Comparison of ENCODE assay signal across 8 cellular contexts in genomic region chr9:35604578-35605335, GRCh38. TPM values are rescaled to one million over a fixed set of nuclear protein-coding genes. Genes with fewer than 3 reads are reported as not detected.
DNase-seq lines count a peak whose midpoint lies in the region; ATAC-seq, FAIRE-seq and TF ChIP-seq lines count a peak whose summit lies in the region.

Gene TESK1 (plus strand): TSS chr9:35605262. CDS start chr9:35605620, 358 bp downstream.

- DNase-seq in 8988T = peak; percentile 95
- peak; percentile 74 for DNase-seq in NCI-H345 treated with DMSO at 0.1 percent for 48 hours (lab: John Stamatoyannopoulos, UW; ENCODE audit: unreplicated experiment)
- peak; percentile 65 to 70 for DNase-seq in activated CD4-positive, alpha-beta T cell treated with anti-CD3 and anti-CD28 coated beads, Interleukin-2, amount 50 U/mL, for 24 hours (ENCODE audit: low read depth in 1 of 2, low spot score in 1 of 2)
- peak; percentile 68 for DNase-seq in dermis blood vessel endothelial cell
- DNase-seq in HepG2 (ENCODE audit: low spot score) = peak; percentile 64
- peak; percentile 76 for DNase-seq in stimulated activated CD4-positive, alpha-beta T cell treated with anti-CD3 and anti-CD28 coated beads, Interleukin-2, amount 100 ng/mL, for 4 hours (ENCODE audit: low read depth)

- in situ Hi-C loops in HepG2 (cut with HindIII; ENCODE audit: extremely low pct_ligation_motif_present, low pct_unique_long_range_greater_than_20kb) = no loop called here

- WGBS in HepG2 (ENCODE audit: low lambda C conversion rate) = 1% methylated on average over 25 of the region's 52 CpGs

- 0 out of 4 replicates have a peak, but pooled peaks of 1 of the 2 experiments have one; percentile 14 for TF ChIP-seq POLR2A in HepG2 (IDR thresholded peaks at IDR 0.05; ENCODE audit: insufficient read depth in 1 of 2, low read depth in 2 of 2, low read length in 2 of 2)

- H3K9ac ChIP-seq in HepG2 (ENCODE audit: insufficient read depth, low read depth, low read length) = peak within 1 kb of the TSS; percentile 75

- H3K36me3 ChIP-seq in HepG2 (replicated peaks in 1 of 2; ENCODE audit: control insufficient read depth in 1 of 2, insufficient read depth in 2 of 2, low read length in 2 of 2) = peaks cover 2 to 14% of the 10 kb centered on the region in 2 experiments; a peak in 3 of 5 replicates

- no TSS peak for BruUV-seq in HepG2 (replicated peaks; lab: Mats Ljungman, UMichigan)

- no peak for TF ChIP-seq RAD21 in HepG2 (CRISPR knock-in tag; IDR thresholded peaks at IDR 0.05)

- H3K27ac ChIP-seq in HepG2 (ENCODE audit: extremely low read length, insufficient read depth, low read length) = peak within 1 kb of the TSS; percentile 81

- H3K4me1 ChIP-seq in HepG2 (ENCODE audit: insufficient read depth, low read length) = peaks cover 35% of the 10 kb centered on the region

- peak within 1 kb of the TSS; percentile 75 to 92 (median 90) for H3K4me3 ChIP-seq in HepG2 (replicated peaks in 1 of 3; ENCODE audit: insufficient read depth in 1 of 3, low read depth in 2 of 3, low read length in 3 of 3)

- no peaks in the 10 kb centered on the region; a peak in 2 of 5 replicates for H3K27me3 ChIP-seq in HepG2 (ENCODE audit: control insufficient read depth in 1 of 2, insufficient read depth in 2 of 2, low read length in 2 of 2)

- peaks cover 4% of the 10 kb centered on the region for H3K79me2 ChIP-seq in HepG2 (ENCODE audit: insufficient read depth, low read length)

- POLR2A ChIA-PET in HepG2 (lab: Yijun Ruan, JAX) = interaction anchor here (0.6 to 1.6 kb wide), 4 partner anchors 41 to 115 kb away, joined by 3 to 5 read pairs (median 4); partner anchors contain the start of gene RUSC2

- CTCF ChIA-PET in HepG2 (lab: Yijun Ruan, JAX; ENCODE audit: low intra/inter-chr PET ratio, low total read pairs) = no interaction called here

- peak within 1 kb of the TSS; percentile 0 for H2AFZ ChIP-seq in HepG2 (ENCODE audit: low read length)

- peak within 1 kb of the TSS; percentile 88 for H3K4me2 ChIP-seq in HepG2 (ENCODE audit: low read depth, low read length)

- no peaks in the 10 kb centered on the region for H3K9me3 ChIP-seq in HepG2 (ENCODE audit: low read length)

- intact Hi-C loops in HepG2 (cut with micrococcal nuclease; ENCODE audit: unreplicated experiment) = loop anchor here (1.0 to 5.0 kb wide), 3 partner anchors 42 to 128 kb away; partner anchors contain the start of genes CREB3, RUSC2 and TLN1

- no peak for FAIRE-seq in HepG2 (lab: Jason Lieb, UNC)

- TF ChIP-seq EP300 in HepG2 (IDR thresholded peaks at IDR 0.05; ENCODE audit: low read depth in 2 of 2, low read length in 2 of 2) = no peak
- no peak for TF ChIP-seq EP300 in HepG2 (CRISPR knock-in tag; IDR thresholded peaks at IDR 0.05; ENCODE audit: borderline replicate concordance)

- TF ChIP-seq CTCF in HepG2 (CRISPR knock-in tag; IDR thresholded peaks at IDR 0.05) = no peak

- peak; percentile 39 for ATAC-seq in GM18517 (IDR thresholded peaks at IDR 0.05; ENCODE audit: unreplicated experiment)
- ATAC-seq in HG03095 (IDR thresholded peaks at IDR 0.05; ENCODE audit: unreplicated experiment) = peak; percentile 41
- peak; percentile 60 for ATAC-seq in HepG2

- H4K20me1 ChIP-seq in HepG2 (ENCODE audit: insufficient read depth, low read length) = no peaks in the 10 kb centered on the region; the same call in 1 of the 2 replicates

TF ChIP-seq in HepG2, 621 proteins besides CTCF, POLR2A, EP300 and RAD21 (continues in another document):
- TF ChIP-seq HDAC2 (CRISPR knock-in tag; IDR thresholded peaks at IDR 0.05) (no peak; the same call in 1 of the 2 replicates), ZKSCAN8 (CRISPR knock-in tag; IDR thresholded peaks at IDR 0.05; ENCODE audit: borderline replicate concordance) (no peak), SALL1 (CRISPR knock-in tag; IDR thresholded peaks at IDR 0.05) (no peak; the same call in 1 of the 2 replicates), ZFP36 (IDR thresholded peaks at IDR 0.05; ENCODE audit: borderline replicate concordance, low read depth, low read length, partially characterized antibody) (no peak), HOXA7 (CRISPR knock-in tag; IDR thresholded peaks at IDR 0.05) (no peak), ZNF720 (CRISPR knock-in tag; IDR thresholded peaks at IDR 0.05) (no peak), ZNF891 (CRISPR knock-in tag; IDR thresholded peaks at IDR 0.05) (no peak), SATB2 (CRISPR knock-in tag; IDR thresholded peaks at IDR 0.05) (no peak), ZNF512B (CRISPR knock-in tag; IDR thresholded peaks at IDR 0.05; ENCODE audit: borderline replicate concordance) (no peak), ZNF350 (CRISPR knock-in tag; IDR thresholded peaks at IDR 0.05; ENCODE audit: borderline replicate concordance, low read depth) (no peak), MIER3 (CRISPR knock-in tag; IDR thresholded peaks at IDR 0.05; ENCODE audit: borderline replicate concordance) (no peak), ZNF564 (CRISPR knock-in tag; IDR thresholded peaks at IDR 0.05) (no peak), ZNF678 (CRISPR knock-in tag; IDR thresholded peaks at IDR 0.05) (no peak), GZF1 (CRISPR knock-in tag; IDR thresholded peaks at IDR 0.05) (no peak), ZSCAN9 (CRISPR knock-in tag; IDR thresholded peaks at IDR 0.05; ENCODE audit: borderline replicate concordance) (no peak), ZNF296 (CRISPR knock-in tag; conservative IDR thresholded peaks at IDR 0.05) (no peak), GPBP1L1 (CRISPR knock-in tag; IDR thresholded peaks at IDR 0.05) (no peak), ZNF737 (CRISPR knock-in tag; IDR thresholded peaks at IDR 0.05; ENCODE audit: borderline replicate concordance) (no peak), SOX6 (IDR thresholded peaks at IDR 0.05) (no peak), SOX6 (CRISPR knock-in tag; IDR thresholded peaks at IDR 0.05) (no peak)

RNA-seq across cellular contexts. Expression of gene TESK1, which starts in this region (rescaled TPM):
- total RNA-seq in dermis blood vessel endothelial cell = 8.7 and 11.6 TPM in 2 replicates
- 3.1 and 7.3 TPM in 2 replicates for total RNA-seq in HepG2 (2016; rRNA removed; fragmentation: Illumina TruSeq; extraction: Trizol)
- total RNA-seq in HepG2 (2016; cell fraction: cytosol; rRNA removed; fragmentation: Illumina TruSeq; extraction: Trizol; ENCODE audit: low read depth) = 8.5 and 8.9 TPM in 2 replicates
- total RNA-seq in HepG2 (2016; cell fraction: insoluble cytoplasmic fraction; rRNA removed; fragmentation: Illumina TruSeq; extraction: Trizol) = 3.0 and 7.7 TPM in 2 replicates
- total RNA-seq in HepG2 (2016; cell fraction: membrane; rRNA removed; fragmentation: Illumina TruSeq; extraction: Trizol) = 12.5 and 13.0 TPM in 2 replicates
- 8.3 and 9.6 TPM in 2 replicates for total RNA-seq in HepG2 (2016; cell fraction: nucleus; rRNA removed; fragmentation: Illumina TruSeq; extraction: Trizol)
- polyA plus RNA-seq in HepG2 (2011; rRNA removed) = 13.6 and 17.7 TPM in 2 replicates
- polyA plus RNA-seq in HepG2 (2011; cell fraction: cytosol; rRNA removed) = 7.5 and 8.6 TPM in 2 replicates
- polyA plus RNA-seq in HepG2 (2011; cell fraction: nucleus; rRNA removed) = 84.3 and 90.2 TPM in 2 replicates
- 16.5 and 24.7 TPM in 2 replicates for polyA plus RNA-seq in HepG2 (2012)
- 12.4 and 13.5 TPM in 2 replicates for polyA plus RNA-seq in HepG2 (2016; cell fraction: cytosol; fragmentation: Illumina TruSeq; extraction: Trizol; ENCODE audit: low read depth)
- polyA plus RNA-seq in HepG2 (2016; cell fraction: insoluble cytoplasmic fraction; fragmentation: Illumina TruSeq; extraction: Trizol; ENCODE audit: low read depth) = 7.5 and 8.7 TPM in 2 replicates
- 19.0 and 21.4 TPM in 2 replicates for polyA plus RNA-seq in HepG2 (2016; cell fraction: membrane; fragmentation: Illumina TruSeq; extraction: Trizol; ENCODE audit: low read depth)
- 34.7 and 41.3 TPM in 2 replicates for polyA plus RNA-seq in HepG2 (2016; cell fraction: nucleus; fragmentation: Illumina TruSeq; extraction: Trizol; ENCODE audit: insufficient read depth, low read depth)
- polyA minus RNA-seq in HepG2 (2011; rRNA and poly(A)+ RNA removed; ENCODE audit: low replicate concordance) = 11.7 and 13.6 TPM in 2 replicates
- polyA minus RNA-seq in HepG2 (2011; cell fraction: cytosol; rRNA and poly(A)+ RNA removed) = 4.0 and 5.1 TPM in 2 replicates
- polyA minus RNA-seq in HepG2 (2011; cell fraction: nucleus; rRNA and poly(A)+ RNA removed) = 20.6 and 20.9 TPM in 2 replicates

Comparison
In these comparisons a context has a peak if more than half of its experiments do, and no peak if none do; other contexts are left out.
1. Peak in every context shown above with its lines: DNase-seq, ATAC-seq, H3K4me3 ChIP-seq and H3K27ac ChIP-seq.